Comparison of ENCODE assay signal across 1 cellular context in genomic region chr12:104681012-104681690, GRCh38.
A peak's percentile ranks its signal among the peaks of the same experiment; 100 is the strongest.
TF ChIP-seq lines count a peak whose summit lies in the region.

No MANE protein-coding gene starts in this region.

TF ChIP-seq in IMR-90, 13 proteins besides CTCF, POLR2A, EP300 and RAD21:
- TF ChIP-seq CEBPB (IDR thresholded peaks at IDR 0.05; ENCODE audit: low read depth, low read length) (peak; percentile 59), NFE2L2 (IDR thresholded peaks at IDR 0.05; ENCODE audit: low read depth, low read length) (no peak)
